ENCODE assay signal across 7 cellular contexts in genomic region chr13:79406597-79406908, GRCh38. TPM values are rescaled to one million over a fixed set of nuclear protein-coding genes. Genes with fewer than 3 reads are reported as not detected.
DNase-seq lines count a peak whose midpoint lies in the region; ATAC-seq and TF ChIP-seq lines count a peak whose summit lies in the region.

No MANE protein-coding gene starts in this region.

- DNase-seq in WERI-Rb-1 (no peak), left ventricle myocardium inferior (no peak), EL (no peak), SK-N-DZ (ENCODE audit: low spot score) (no peak)

- TF ChIP-seq CTCF in WERI-Rb-1 (IDR thresholded peaks at IDR 0.05; ENCODE audit: low read depth, low read length), result no peak
- TF ChIP-seq CTCF in left ventricle myocardium inferior (IDR thresholded peaks at IDR 0.05; ENCODE audit: borderline replicate concordance), result no peak

- H3K27me3 ChIP-seq in WERI-Rb-1 (ENCODE audit: insufficient read depth, low read depth, severe bottlenecking), result no peaks in the 10 kb centered on the region
- no peaks in the 10 kb centered on the region for H3K27me3 ChIP-seq in left ventricle myocardium inferior (ENCODE audit: low read depth)
- H3K27me3 ChIP-seq in skeletal muscle tissue (ENCODE audit: control insufficient read depth in 3 of 3, insufficient read depth in 3 of 3, low read length in 3 of 3), result no peaks in the 10 kb centered on the region

- H3K27ac ChIP-seq in WERI-Rb-1, result peak overlapping the region; percentile 96
- H3K27ac ChIP-seq in left ventricle myocardium inferior (replicated peaks), result peak overlapping the region; percentile 96
- peak overlapping the region; percentile 92 for H3K27ac ChIP-seq in skeletal muscle tissue (ENCODE audit: low read depth, low read length)

- ATAC-seq in GM19035 (IDR thresholded peaks at IDR 0.05; ENCODE audit: unreplicated experiment) (peak; percentile 30), HG02970 (IDR thresholded peaks at IDR 0.05; ENCODE audit: low FRiP score, unreplicated experiment) (peak; percentile 13)

- H3K9me3 ChIP-seq in WERI-Rb-1 (ENCODE audit: severe bottlenecking), result no peaks in the 10 kb centered on the region
- H3K9me3 ChIP-seq in left ventricle myocardium inferior (replicated peaks), result no peaks in the 10 kb centered on the region
- H3K9me3 ChIP-seq in skeletal muscle tissue (ENCODE audit: control insufficient read depth in 3 of 3, low read length in 3 of 3), result no peaks in the 10 kb centered on the region

- H3K4me1 ChIP-seq in left ventricle myocardium inferior (peaks cover 61% of the 10 kb centered on the region), skeletal muscle tissue (ENCODE audit: control insufficient read depth in 3 of 3, insufficient read depth in 3 of 3, low read length in 3 of 3) (peaks cover 22 to 36% (median 27%) of the 10 kb centered on the region in 3 donors)

- peak overlapping the region; percentile 91 for H3K4me3 ChIP-seq in WERI-Rb-1 (ENCODE audit: low read depth, low read length)
- peak overlapping the region; percentile 82 for H3K4me3 ChIP-seq in left ventricle myocardium inferior
- H3K4me3 ChIP-seq in skeletal muscle tissue (ENCODE audit: low read length in 3 of 3), result peak overlapping the region; percentile 93 to 96 (median 95)

- H3K36me3 ChIP-seq in WERI-Rb-1 (no peaks in the 10 kb centered on the region), left ventricle myocardium inferior (no peaks in the 10 kb centered on the region), skeletal muscle tissue (ENCODE audit: control insufficient read depth in 3 of 3, insufficient read depth in 3 of 3, low read length in 3 of 3) (no peaks in the 10 kb centered on the region)

- H3K9ac ChIP-seq in skeletal muscle tissue (ENCODE audit: low read depth in 1 of 3, low read length in 3 of 3), result peak overlapping the region; percentile 89 to 92 (median 90)

- intact Hi-C loops in left ventricle myocardium inferior (cut with micrococcal nuclease), result no loop called here

RNA-seq across cellular contexts. Expression of gene RBM26, which starts 0.5 kb away (rescaled TPM):
- total RNA-seq in left ventricle myocardium inferior (20.6 TPM), skeletal muscle tissue (31.3 TPM)
- 40.1 and 52.0 TPM in 2 replicates for polyA plus RNA-seq in SK-N-DZ (2014; cell fraction: cytosol; rRNA removed)
- polyA plus RNA-seq in SK-N-DZ (2014; cell fraction: nucleus; rRNA removed), result 96.3 and 128 TPM in 2 replicates
